ENCODE assay signal across 27 cellular contexts in the genomic region with DNA sequence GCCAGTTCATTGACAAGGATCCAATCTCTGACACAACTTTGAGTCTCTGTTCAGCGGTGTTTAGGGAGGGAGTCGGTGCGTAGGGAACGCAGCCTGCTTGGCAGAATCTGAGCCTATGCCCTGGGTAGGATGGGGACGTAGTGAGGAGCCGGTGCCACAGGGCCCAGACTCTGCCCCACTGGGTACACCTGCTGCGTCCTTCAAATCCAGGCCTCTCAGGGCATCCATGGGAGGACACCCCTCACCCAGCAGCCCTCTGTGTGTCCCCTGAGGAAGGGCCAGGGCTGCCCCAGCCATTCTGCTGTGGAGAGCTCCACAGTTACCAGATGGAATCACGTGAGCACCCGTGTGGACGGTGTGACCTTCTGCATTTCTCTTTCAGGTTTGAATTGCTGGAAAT.
"Had no signal": no experiment of that assay in that cellular context is flagged by ENCODE, and none has a peak within 500 bp of the region (broad histone marks: within the 10 kb centered on the region; RNA-seq: fewer than 3 reads in every experiment).

No MANE protein-coding gene starts in this region.

- H3K4me1 Mint-ChIP-seq: activated CD4-positive, alpha-beta T cell treated with anti-CD3 and anti-CD28 coated beads for 36 hours; activated CD4-positive, alpha-beta T cell treated with anti-CD3 and anti-CD28 coated beads, Interleukin-2, amount 10 ng/mL, durations not matched to agents 24 days and 14 days; activated CD8-positive, alpha-beta memory T cell treated with anti-CD3 and anti-CD28 coated beads, Interleukin-2, amount 10 ng/mL, durations not matched to agents 7 days and 5 days; activated naive CD4-positive, alpha-beta T cell treated with anti-CD3 and anti-CD28 coated beads, Interleukin-2, amount 50 U/mL, for 24 hours; activated naive CD8-positive, alpha-beta T cell treated with anti-CD3 and anti-CD28 coated beads for 36 hours; activated naive CD8-positive, alpha-beta T cell treated with anti-CD3 and anti-CD28 coated beads, Interleukin-2, amount 50 U/mL, for 24 hours had no signal

- H3K27ac Mint-ChIP-seq: activated CD4-positive, alpha-beta memory T cell treated with anti-CD3 and anti-CD28 coated beads for 36 hours; activated CD4-positive, alpha-beta T cell treated with anti-CD3 and anti-CD28 coated beads for 36 hours; activated CD4-positive, alpha-beta T cell treated with anti-CD3 and anti-CD28 coated beads, Interleukin-2, amount 10 ng/mL, durations not matched to agents 24 days and 14 days; activated CD8-positive, alpha-beta memory T cell treated with anti-CD3 and anti-CD28 coated beads, Interleukin-2, amount 10 ng/mL, durations not matched to agents 7 days and 5 days; activated CD8-positive, alpha-beta T cell treated with anti-CD3 and anti-CD28 coated beads, Interleukin-2, amount 10 ng/mL, durations not matched to agents 7 days and 5 days; activated naive CD4-positive, alpha-beta T cell treated with anti-CD3 and anti-CD28 coated beads for 36 hours; activated naive CD4-positive, alpha-beta T cell treated with anti-CD3 and anti-CD28 coated beads, Interleukin-2, amount 50 U/mL, for 24 hours; activated naive CD8-positive, alpha-beta T cell treated with anti-CD3 and anti-CD28 coated beads for 36 hours; activated naive CD8-positive, alpha-beta T cell treated with anti-CD3 and anti-CD28 coated beads, Interleukin-2, amount 50 U/mL, for 24 hours; activated T-helper 1 cell treated with anti-CD3 and anti-CD28 coated beads, Interleukin-12 subunit alpha, Interleukin-12 subunit beta, Interleukin-2, Interleukin-4 antibody, amounts not matched to agents 30 ng/mL and 10 ng/mL and 1 ng/mL, durations not matched to agents 14 hours and 24 hours and 36 hours; activated T-helper 2 cell treated with anti-CD3 and anti-CD28 coated beads, Interferon-gamma antibody, Interleukin-2, Interleukin-4, amounts not matched to agents 10 μg/mL and 5 μg/mL and 100 μg/mL, durations not matched to agents 14 hours and 24 hours and 36 hours had no signal

- DNase-seq: activated CD4-positive, alpha-beta memory T cell treated with anti-CD3 and anti-CD28 coated beads for 36 hours; activated CD4-positive, alpha-beta T cell treated with anti-CD3 and anti-CD28 coated beads for 36 hours; activated CD4-positive, alpha-beta T cell treated with anti-CD3 and anti-CD28 coated beads, Interleukin-2, amount 10 ng/mL, durations not matched to agents 24 days and 14 days; activated CD4-positive, CD25-positive, alpha-beta regulatory T cell; activated CD4-positive, CD25-positive, alpha-beta regulatory T cell treated with anti-CD3 and anti-CD28 coated beads, Interleukin-2, amount 50 U/mL, for 72 hours; activated CD8-positive, alpha-beta memory T cell treated with anti-CD3 and anti-CD28 coated beads, Interleukin-2, amount 10 ng/mL, durations not matched to agents 7 days and 5 days; activated CD8-positive, alpha-beta memory T cell treated with anti-CD3 and anti-CD28 coated beads, Interleukin-2, amount 50 U/mL, for 4 hours; activated CD8-positive, alpha-beta T cell treated with anti-CD3 and anti-CD28 coated beads, Interleukin-2, amount 10 ng/mL, durations not matched to agents 7 days and 5 days; activated effector memory CD4-positive, alpha-beta T cell treated with anti-CD3 and anti-CD28 coated beads, Interleukin-2, amount 50 U/mL, for 16 hours; activated naive CD4-positive, alpha-beta T cell treated with anti-CD3 and anti-CD28 coated beads for 36 hours; activated naive CD8-positive, alpha-beta T cell treated with anti-CD3 and anti-CD28 coated beads for 36 hours; activated naive CD8-positive, alpha-beta T cell treated with anti-CD3 and anti-CD28 coated beads, Interleukin-2, amount 50 U/mL, for 24 hours; activated T-cell treated with anti-CD3 and anti-CD28 coated beads, Interleukin-2, amount 50 U/mL, for 1 hour; activated T-cell treated with anti-CD3 and anti-CD28 coated beads, Interleukin-2, amount 50 U/mL, for 48 hours; adrenal gland; amygdala; body of pancreas; central memory CD4-positive, alpha-beta T cell; cerebellar nuclear complex; colonic mucosa; effector CD8-positive, alpha-beta T cell; foreskin fibroblast; T-helper 2 cell had no signal

- H3K9me3 Mint-ChIP-seq: activated CD4-positive, alpha-beta memory T cell treated with anti-CD3 and anti-CD28 coated beads for 36 hours; activated CD4-positive, alpha-beta T cell treated with anti-CD3 and anti-CD28 coated beads, Interleukin-2, amount 10 ng/mL, durations not matched to agents 24 days and 14 days; activated naive CD4-positive, alpha-beta T cell treated with anti-CD3 and anti-CD28 coated beads for 36 hours; activated naive CD4-positive, alpha-beta T cell treated with anti-CD3 and anti-CD28 coated beads, Interleukin-2, amount 50 U/mL, for 24 hours; activated naive CD8-positive, alpha-beta T cell treated with anti-CD3 and anti-CD28 coated beads for 36 hours; activated naive CD8-positive, alpha-beta T cell treated with anti-CD3 and anti-CD28 coated beads, Interleukin-2, amount 50 U/mL, for 24 hours; activated T-helper 1 cell treated with anti-CD3 and anti-CD28 coated beads, Interleukin-12 subunit alpha, Interleukin-12 subunit beta, Interleukin-2, Interleukin-4 antibody, amounts not matched to agents 30 ng/mL and 10 ng/mL and 1 ng/mL, durations not matched to agents 14 hours and 24 hours and 36 hours; activated T-helper 2 cell treated with anti-CD3 and anti-CD28 coated beads, Interferon-gamma antibody, Interleukin-2, Interleukin-4, amounts not matched to agents 10 μg/mL and 5 μg/mL and 100 μg/mL, durations not matched to agents 14 hours and 24 hours and 36 hours had no signal

- H3K9me3 ChIP-seq: adrenal gland, body of pancreas, colonic mucosa had no signal

- H3K27ac ChIP-seq: adrenal gland, body of pancreas, colonic mucosa had no signal

- H3K4me1 ChIP-seq: adrenal gland, body of pancreas, colonic mucosa had no signal

- H3K36me3 ChIP-seq: colonic mucosa had no signal

- H3K4me3 Mint-ChIP-seq: activated CD4-positive, alpha-beta memory T cell treated with anti-CD3 and anti-CD28 coated beads for 36 hours; activated CD4-positive, alpha-beta T cell treated with anti-CD3 and anti-CD28 coated beads for 36 hours; activated CD4-positive, alpha-beta T cell treated with anti-CD3 and anti-CD28 coated beads, Interleukin-2, amount 10 ng/mL, durations not matched to agents 24 days and 14 days; activated CD8-positive, alpha-beta memory T cell treated with anti-CD3 and anti-CD28 coated beads, Interleukin-2, amount 10 ng/mL, durations not matched to agents 7 days and 5 days; activated CD8-positive, alpha-beta T cell treated with anti-CD3 and anti-CD28 coated beads, Interleukin-2, amount 10 ng/mL, durations not matched to agents 7 days and 5 days; activated naive CD4-positive, alpha-beta T cell treated with anti-CD3 and anti-CD28 coated beads for 36 hours; activated naive CD4-positive, alpha-beta T cell treated with anti-CD3 and anti-CD28 coated beads, Interleukin-2, amount 50 U/mL, for 24 hours; activated naive CD8-positive, alpha-beta T cell treated with anti-CD3 and anti-CD28 coated beads for 36 hours; activated naive CD8-positive, alpha-beta T cell treated with anti-CD3 and anti-CD28 coated beads, Interleukin-2, amount 50 U/mL, for 24 hours; activated T-helper 1 cell treated with anti-CD3 and anti-CD28 coated beads, Interleukin-12 subunit alpha, Interleukin-12 subunit beta, Interleukin-2, Interleukin-4 antibody, amounts not matched to agents 30 ng/mL and 10 ng/mL and 1 ng/mL, durations not matched to agents 14 hours and 24 hours and 36 hours had no signal

- ATAC-seq: activated CD4-positive, alpha-beta T cell treated with anti-CD3 and anti-CD28 coated beads for 36 hours; activated CD8-positive, alpha-beta memory T cell treated with anti-CD3 and anti-CD28 coated beads, Interleukin-2, amount 10 ng/mL, durations not matched to agents 7 days and 5 days; activated CD8-positive, alpha-beta T cell treated with anti-CD3 and anti-CD28 coated beads, Interleukin-2, amount 10 ng/mL, durations not matched to agents 7 days and 5 days; activated naive CD8-positive, alpha-beta T cell treated with anti-CD3 and anti-CD28 coated beads, Interleukin-2, amount 50 U/mL, for 24 hours; body of pancreas; esophagus mucosa had no signal

- H3K27me3 Mint-ChIP-seq: activated CD4-positive, alpha-beta memory T cell treated with anti-CD3 and anti-CD28 coated beads for 36 hours; activated CD4-positive, alpha-beta T cell treated with anti-CD3 and anti-CD28 coated beads for 36 hours; activated CD4-positive, alpha-beta T cell treated with anti-CD3 and anti-CD28 coated beads, Interleukin-2, amount 10 ng/mL, durations not matched to agents 24 days and 14 days; activated CD8-positive, alpha-beta memory T cell treated with anti-CD3 and anti-CD28 coated beads, Interleukin-2, amount 10 ng/mL, durations not matched to agents 7 days and 5 days; activated naive CD4-positive, alpha-beta T cell treated with anti-CD3 and anti-CD28 coated beads, Interleukin-2, amount 50 U/mL, for 24 hours; activated naive CD8-positive, alpha-beta T cell treated with anti-CD3 and anti-CD28 coated beads for 36 hours; activated naive CD8-positive, alpha-beta T cell treated with anti-CD3 and anti-CD28 coated beads, Interleukin-2, amount 50 U/mL, for 24 hours had no signal

- H3K4me3 ChIP-seq: adrenal gland, body of pancreas, colonic mucosa had no signal

- H3K27me3 ChIP-seq: adrenal gland, body of pancreas, colonic mucosa had no signal
